ENCODE assay signal across 15 cellular contexts in genomic region chr2:112811276-112811831, GRCh38. TPM values are rescaled to one million over a fixed set of nuclear protein-coding genes. Genes with fewer than 3 reads are reported as not detected.
DNase-seq lines count a peak whose midpoint lies in the region; ATAC-seq and TF ChIP-seq lines count a peak whose summit lies in the region.
"Had no signal": no experiment of that assay in that cellular context is flagged by ENCODE, and none has a peak within 500 bp of the region (broad histone marks: within the 10 kb centered on the region; RNA-seq: fewer than 3 reads in every experiment).

No MANE protein-coding gene starts in this region.

- H3K4me3 Mint-ChIP-seq in activated naive CD4-positive, alpha-beta T cell treated with anti-CD3 and anti-CD28 coated beads, Interleukin-2, amount 50 U/mL, for 24 hours: no peak overlapping the region
- no peak overlapping the region for H3K4me3 Mint-ChIP-seq in activated naive CD4-positive, alpha-beta T cell treated with anti-CD3 and anti-CD28 coated beads for 36 hours
- no peak overlapping the region for H3K4me3 Mint-ChIP-seq in activated CD8-positive, alpha-beta T cell treated with anti-CD3 and anti-CD28 coated beads for 36 hours
- no peak overlapping the region for H3K4me3 Mint-ChIP-seq in stimulated activated effector memory CD8-positive, alpha-beta T cell treated with anti-CD3 and anti-CD28 coated beads, Interleukin-12 subunit alpha, Interleukin-12 subunit beta, amount 100 ng/mL, for 72 hours
- H3K4me3 Mint-ChIP-seq in CD8-positive, alpha-beta memory T cell: no peak overlapping the region

- H3K27me3 Mint-ChIP-seq in activated naive CD4-positive, alpha-beta T cell treated with anti-CD3 and anti-CD28 coated beads, Interleukin-2, amount 50 U/mL, for 24 hours: no peaks in the 10 kb centered on the region
- H3K27me3 Mint-ChIP-seq in activated naive CD4-positive, alpha-beta T cell treated with anti-CD3 and anti-CD28 coated beads for 36 hours (ENCODE audit: low read depth): no peaks in the 10 kb centered on the region
- H3K27me3 Mint-ChIP-seq in activated CD8-positive, alpha-beta T cell treated with anti-CD3 and anti-CD28 coated beads for 36 hours: no peaks in the 10 kb centered on the region
- peaks cover 0 to 5% of the 10 kb centered on the region in 2 donors for H3K27me3 Mint-ChIP-seq in CD8-positive, alpha-beta memory T cell

- WGBS in esophagus squamous epithelium, 2 donors: 47 to 59% methylated on average over 3 of the region's 3 CpGs

- H3K4me3 ChIP-seq in esophagus squamous epithelium: no peak overlapping the region
- no peak overlapping the region for H3K4me3 ChIP-seq in CD8-positive, alpha-beta memory T cell (ENCODE audit: low read length)
- H3K4me3 ChIP-seq: ascending aorta, PC-9, vagina had no signal

- peaks cover 2% of the 10 kb centered on the region for H3K36me3 Mint-ChIP-seq in activated naive CD4-positive, alpha-beta T cell treated with anti-CD3 and anti-CD28 coated beads, Interleukin-2, amount 50 U/mL, for 24 hours
- no peaks in the 10 kb centered on the region for H3K36me3 Mint-ChIP-seq in activated naive CD4-positive, alpha-beta T cell treated with anti-CD3 and anti-CD28 coated beads for 36 hours (ENCODE audit: low read depth)
- peaks cover 2% of the 10 kb centered on the region for H3K36me3 Mint-ChIP-seq in activated CD8-positive, alpha-beta T cell treated with anti-CD3 and anti-CD28 coated beads for 36 hours (ENCODE audit: low read depth)
- H3K36me3 Mint-ChIP-seq in stimulated activated effector memory CD8-positive, alpha-beta T cell treated with anti-CD3 and anti-CD28 coated beads, Interleukin-12 subunit alpha, Interleukin-12 subunit beta, amount 100 ng/mL, for 72 hours: no peaks in the 10 kb centered on the region
- peaks cover 0 to 12% (median 0%) of the 10 kb centered on the region in 3 donors for H3K36me3 Mint-ChIP-seq in CD8-positive, alpha-beta memory T cell

- TF ChIP-seq CTCF in activated CD8-positive, alpha-beta T cell treated with anti-CD3 and anti-CD28 coated beads for 36 hours (IDR thresholded peaks at IDR 0.05): no peak
- no peak for TF ChIP-seq CTCF in esophagus squamous epithelium (IDR thresholded peaks at IDR 0.05)

- intact Hi-C loops in activated naive CD4-positive, alpha-beta T cell treated with anti-CD3 and anti-CD28 coated beads for 36 hours (cut with micrococcal nuclease): loop anchor here (5.0 kb wide), 1 partner anchor 49 kb away; the partner anchor contains the start of gene CKAP2L
- intact Hi-C loops in activated CD8-positive, alpha-beta T cell treated with anti-CD3 and anti-CD28 coated beads for 36 hours (cut with micrococcal nuclease): no loop called here
- intact Hi-C loops in esophagus squamous epithelium (cut with DNase I): no loop called here

- peaks cover 23% of the 10 kb centered on the region for H3K4me1 Mint-ChIP-seq in activated naive CD4-positive, alpha-beta T cell treated with anti-CD3 and anti-CD28 coated beads, Interleukin-2, amount 50 U/mL, for 24 hours
- H3K4me1 Mint-ChIP-seq in activated naive CD4-positive, alpha-beta T cell treated with anti-CD3 and anti-CD28 coated beads for 36 hours (ENCODE audit: low read depth): peaks cover 28% of the 10 kb centered on the region
- peaks cover 18% of the 10 kb centered on the region for H3K4me1 Mint-ChIP-seq in activated CD8-positive, alpha-beta T cell treated with anti-CD3 and anti-CD28 coated beads for 36 hours (ENCODE audit: low read depth)
- H3K4me1 Mint-ChIP-seq in stimulated activated effector memory CD8-positive, alpha-beta T cell treated with anti-CD3 and anti-CD28 coated beads, Interleukin-12 subunit alpha, Interleukin-12 subunit beta, amount 100 ng/mL, for 72 hours: peaks cover 30% of the 10 kb centered on the region
- peaks cover 10 to 12% (median 10%) of the 10 kb centered on the region in 3 donors for H3K4me1 Mint-ChIP-seq in CD8-positive, alpha-beta memory T cell

- peak overlapping the region; percentile 63 to 73 (median 66) for H3K27ac ChIP-seq in esophagus squamous epithelium
- no peak overlapping the region for H3K27ac ChIP-seq in CD8-positive, alpha-beta memory T cell (ENCODE audit: low read depth, low read length)
- H3K27ac ChIP-seq: ascending aorta, PC-9, vagina had no signal

- peaks cover 0 to 4% (median 3%) of the 10 kb centered on the region in 3 donors for H3K9me3 ChIP-seq in esophagus squamous epithelium
- H3K9me3 ChIP-seq in CD8-positive, alpha-beta memory T cell (ENCODE audit: low read length): no peaks in the 10 kb centered on the region
- H3K9me3 ChIP-seq: ascending aorta, vagina had no signal

- POLR2A ChIA-PET in activated CD8-positive, alpha-beta T cell treated with anti-CD3 and anti-CD28 coated beads for 36 hours (lab: Charles Lee): no interaction called here
- POLR2A ChIA-PET in CD8-positive, alpha-beta memory T cell (lab: Charles Lee): no interaction called here

- ATAC-seq in activated CD8-positive, alpha-beta T cell treated with anti-CD3 and anti-CD28 coated beads for 36 hours: no peak
- no peak for ATAC-seq in stimulated activated effector memory CD8-positive, alpha-beta T cell treated with anti-CD3 and anti-CD28 coated beads, Interleukin-12 subunit alpha, Interleukin-12 subunit beta, amount 100 ng/mL, for 72 hours
- no peak for ATAC-seq in HG03520 (IDR thresholded peaks at IDR 0.05; ENCODE audit: unreplicated experiment)

- no peak for DNase-seq in activated naive CD4-positive, alpha-beta T cell treated with anti-CD3 and anti-CD28 coated beads for 36 hours
- no peak for DNase-seq in activated CD8-positive, alpha-beta T cell treated with anti-CD3 and anti-CD28 coated beads for 36 hours
- no peak for DNase-seq in esophagus squamous epithelium (lab: John Stamatoyannopoulos, UW)
- DNase-seq in stimulated activated effector memory CD8-positive, alpha-beta T cell treated with anti-CD3 and anti-CD28 coated beads, Interleukin-12 subunit alpha, Interleukin-12 subunit beta, amount 100 ng/mL, for 72 hours (ENCODE audit: low spot score in 2 of 2): no peak
- DNase-seq in T-helper 9 cell: no peak
- no peak for DNase-seq in CD8-positive, alpha-beta memory T cell
- DNase-seq: DND-41; effector memory CD4-positive, alpha-beta T cell; NCI-H2227 treated with DMSO at 0.1 percent for 48 hours; occipital lobe; PC-9 had no signal

- CTCF ChIA-PET in activated naive CD4-positive, alpha-beta T cell treated with anti-CD3 and anti-CD28 coated beads for 36 hours (lab: Charles Lee): no interaction called here
- CTCF ChIA-PET in activated CD8-positive, alpha-beta T cell treated with anti-CD3 and anti-CD28 coated beads for 36 hours (lab: Charles Lee): interaction anchor here (1.2 to 1.4 kb wide), 3 partner anchors 11 to 69 kb away, joined by 3 read pairs; no protein-coding TSS in a partner anchor
- CTCF ChIA-PET in CD8-positive, alpha-beta memory T cell (lab: Charles Lee): no interaction called here

- H3K36me3 ChIP-seq in esophagus squamous epithelium: no peaks in the 10 kb centered on the region
- no peaks in the 10 kb centered on the region for H3K36me3 ChIP-seq in CD8-positive, alpha-beta memory T cell (ENCODE audit: insufficient read depth, low read length)
- H3K36me3 ChIP-seq: ascending aorta, vagina had no signal

- no peak for TF ChIP-seq POLR2A in esophagus squamous epithelium (IDR thresholded peaks at IDR 0.05)

- peaks cover 14% of the 10 kb centered on the region for H3K9me3 Mint-ChIP-seq in activated naive CD4-positive, alpha-beta T cell treated with anti-CD3 and anti-CD28 coated beads, Interleukin-2, amount 50 U/mL, for 24 hours
- H3K9me3 Mint-ChIP-seq in activated naive CD4-positive, alpha-beta T cell treated with anti-CD3 and anti-CD28 coated beads for 36 hours: peaks cover 16% of the 10 kb centered on the region
- peaks cover 11% of the 10 kb centered on the region for H3K9me3 Mint-ChIP-seq in activated CD8-positive, alpha-beta T cell treated with anti-CD3 and anti-CD28 coated beads for 36 hours
- H3K9me3 Mint-ChIP-seq in stimulated activated effector memory CD8-positive, alpha-beta T cell treated with anti-CD3 and anti-CD28 coated beads, Interleukin-12 subunit alpha, Interleukin-12 subunit beta, amount 100 ng/mL, for 72 hours: peaks cover 12% of the 10 kb centered on the region
- H3K9me3 Mint-ChIP-seq in CD8-positive, alpha-beta memory T cell: peaks cover 4 to 7% (median 7%) of the 10 kb centered on the region in 5 donors

- H3K27ac Mint-ChIP-seq in activated naive CD4-positive, alpha-beta T cell treated with anti-CD3 and anti-CD28 coated beads, Interleukin-2, amount 50 U/mL, for 24 hours: peak overlapping the region; percentile 84
- H3K27ac Mint-ChIP-seq in activated naive CD4-positive, alpha-beta T cell treated with anti-CD3 and anti-CD28 coated beads for 36 hours: no peak overlapping the region
- H3K27ac Mint-ChIP-seq in activated CD8-positive, alpha-beta T cell treated with anti-CD3 and anti-CD28 coated beads for 36 hours: peak overlapping the region; percentile 47
- H3K27ac Mint-ChIP-seq in stimulated activated effector memory CD8-positive, alpha-beta T cell treated with anti-CD3 and anti-CD28 coated beads, Interleukin-12 subunit alpha, Interleukin-12 subunit beta, amount 100 ng/mL, for 72 hours: peak overlapping the region; percentile 59
- peak overlapping the region in 2 of 8 donors; percentile 3 to 61 for H3K27ac Mint-ChIP-seq in CD8-positive, alpha-beta memory T cell

- peaks cover 7 to 40% (median 30%) of the 10 kb centered on the region in 3 donors for H3K4me1 ChIP-seq in esophagus squamous epithelium
- H3K4me1 ChIP-seq in CD8-positive, alpha-beta memory T cell (ENCODE audit: insufficient read depth, low read length): peaks cover 7% of the 10 kb centered on the region
- H3K4me1 ChIP-seq: ascending aorta had no signal

- no peaks in the 10 kb centered on the region for H3K27me3 ChIP-seq in esophagus squamous epithelium
- no peaks in the 10 kb centered on the region for H3K27me3 ChIP-seq in CD8-positive, alpha-beta memory T cell (ENCODE audit: insufficient read depth, low read length, poor library complexity, severe bottlenecking)
- H3K27me3 ChIP-seq: ascending aorta, vagina had no signal

RNA-seq across cellular contexts. Expression of gene IL1B, which starts 25.2 kb away (rescaled TPM):
- total RNA-seq in activated naive CD4-positive, alpha-beta T cell treated with anti-CD3 and anti-CD28 coated beads for 36 hours: not detected
- total RNA-seq in activated CD8-positive, alpha-beta T cell treated with anti-CD3 and anti-CD28 coated beads for 36 hours: not detected
- total RNA-seq in esophagus squamous epithelium: 10 to 100 TPM in 1 of 4 donors, 1 to 10 TPM in 3; 1.3 to 16.5 (median 4.4) TPM
- total RNA-seq in CD8-positive, alpha-beta memory T cell: not detected
- polyA plus RNA-seq in CD8-positive, alpha-beta memory T cell: not detected
- total RNA-seq: ascending aorta had no signal

RNA-seq across cellular contexts. Expression of gene IL1A, which starts 27.1 kb away (rescaled TPM):
- under 1 TPM; 0.17 to 0.29 TPM for total RNA-seq in activated naive CD4-positive, alpha-beta T cell treated with anti-CD3 and anti-CD28 coated beads for 36 hours
- total RNA-seq in activated CD8-positive, alpha-beta T cell treated with anti-CD3 and anti-CD28 coated beads for 36 hours: under 1 TPM; 0.69 to 0.99 TPM
- total RNA-seq in esophagus squamous epithelium: 10 to 100 TPM in 1 of 4 donors, 1 to 10 TPM in 2, under 1 TPM in 1; 0.53 to 37.4 (median 4.3) TPM
- total RNA-seq in CD8-positive, alpha-beta memory T cell: 1 to 10 TPM; 2.2 to 3.1 TPM
- not detected for polyA plus RNA-seq in CD8-positive, alpha-beta memory T cell
- total RNA-seq: ascending aorta, occipital lobe had no signal

RNA-seq across cellular contexts. Expression of gene CKAP2L, which starts 46.9 kb away (rescaled TPM):
- 10 to 100 TPM; 49.2 to 50.8 TPM for total RNA-seq in activated naive CD4-positive, alpha-beta T cell treated with anti-CD3 and anti-CD28 coated beads for 36 hours
- total RNA-seq in activated CD8-positive, alpha-beta T cell treated with anti-CD3 and anti-CD28 coated beads for 36 hours: 10 to 100 TPM; 24.5 to 30.5 TPM
- 10 to 100 TPM in 1 of 4 donors, 1 to 10 TPM in 3; 4.3 to 14.4 (median 6.7) TPM for total RNA-seq in esophagus squamous epithelium
- total RNA-seq in CD8-positive, alpha-beta memory T cell: 10 to 100 TPM; 19.1 to 19.6 TPM
- not detected for polyA plus RNA-seq in CD8-positive, alpha-beta memory T cell
- total RNA-seq: ascending aorta had no signal
